ENCODE assay signal across 20 cellular contexts in the genomic region with DNA sequence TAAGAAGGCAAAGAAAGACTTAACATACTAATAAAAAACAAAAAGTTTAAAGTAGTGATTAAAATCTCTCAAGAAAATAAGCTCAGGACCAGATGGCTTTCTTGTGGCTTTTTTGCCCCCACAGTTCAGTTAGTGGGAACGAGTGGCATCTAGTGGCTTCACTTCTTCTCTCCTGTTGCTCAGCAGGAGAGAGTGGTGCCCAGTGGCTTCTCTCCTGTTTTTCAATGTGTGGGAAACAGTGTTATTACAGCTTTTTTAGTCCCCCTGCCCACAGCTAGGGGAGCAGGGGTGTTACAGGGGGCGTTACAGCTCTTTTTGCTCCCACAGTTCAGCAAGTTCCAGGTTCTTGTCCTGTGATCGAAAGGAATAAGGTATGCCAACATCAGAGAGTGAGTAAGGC.
DNase-seq lines count a peak whose midpoint lies in the region; TF ChIP-seq lines count a peak whose summit lies in the region.
"Had no signal": no experiment of that assay in that cellular context is flagged by ENCODE, and none has a peak within 500 bp of the region (broad histone marks: within the 10 kb centered on the region; RNA-seq: fewer than 3 reads in every experiment).

No MANE protein-coding gene starts in this region.

- no peak for TF ChIP-seq CTCF in DOHH2 (IDR thresholded peaks at IDR 0.05; ENCODE audit: low read depth, low read length, poor library complexity, severe bottlenecking)
- TF ChIP-seq CTCF in epithelial cell of proximal tubule (conservative IDR thresholded peaks at IDR 0.05; ENCODE audit: low read depth, low read length), result peak; percentile 13

- H3K4me3 ChIP-seq in DOHH2 (ENCODE audit: low read length), result no peak overlapping the region
- H3K4me3 ChIP-seq in epithelial cell of proximal tubule (ENCODE audit: low read depth, low read length), result no peak overlapping the region
- no peak overlapping the region for H3K4me3 ChIP-seq in effector memory CD4-positive, alpha-beta T cell (ENCODE audit: insufficient read depth, low read depth, low read length, poor library complexity, severe bottlenecking)
- H3K4me3 ChIP-seq: cardiac muscle cell, lower lobe of right lung, upper lobe of left lung had no signal

- no peaks in the 10 kb centered on the region for H3K36me3 ChIP-seq in DOHH2 (ENCODE audit: control insufficient read depth, low read length)
- no peaks in the 10 kb centered on the region for H3K36me3 ChIP-seq in KOPT-K1 (ENCODE audit: insufficient read depth, low read length)
- no peaks in the 10 kb centered on the region for H3K36me3 ChIP-seq in effector memory CD4-positive, alpha-beta T cell (ENCODE audit: control insufficient read depth, insufficient read depth, low read length)
- H3K36me3 ChIP-seq: cardiac muscle cell, lower lobe of right lung, upper lobe of left lung had no signal

- DNase-seq in SK-MEL-5 (ENCODE audit: low read depth, low spot score) (peak; percentile 6), epithelial cell of proximal tubule (ENCODE audit: low read depth) (no peak), middle frontal gyrus (ENCODE audit: extremely low spot score, low spot score) (no peak), posterior vena cava (ENCODE audit: low spot score) (no peak), superior temporal gyrus (ENCODE audit: extremely low spot score) (no peak)
- DNase-seq in effector memory CD4-positive, alpha-beta T cell, result no peak
- DNase-seq: activated CD4-positive, alpha-beta T cell treated with anti-CD3 and anti-CD28 coated beads, Interleukin-2, amount 50 U/mL, for 4 hours; AML-193; foreskin keratinocyte; hippocampal formation; lower lobe of right lung; nucleus accumbens; retina; stimulated activated CD4-positive, alpha-beta T cell treated with anti-CD3 and anti-CD28 coated beads, Interleukin-12 subunit alpha, Interleukin-12 subunit beta, amount 100 ng/mL, for 4 hours; upper lobe of left lung had no signal

- intact Hi-C loops in posterior vena cava (cut with DNase I), result no loop called here

- H4K20me1 ChIP-seq in DOHH2 (ENCODE audit: control insufficient read depth, insufficient read depth, low read depth, low read length), result no peaks in the 10 kb centered on the region

- no peaks in the 10 kb centered on the region for H3K9me2 ChIP-seq in DOHH2 (replicated peaks; ENCODE audit: control insufficient read depth, low read length)

- H3K27ac ChIP-seq in DOHH2 (ENCODE audit: low read depth, low read length) (peak overlapping the region; percentile 56; the same call in 1 of the 2 replicates), KOPT-K1 (ENCODE audit: low read depth, low read length, poor library complexity, severe bottlenecking) (peak overlapping the region; percentile 60)
- H3K27ac ChIP-seq in effector memory CD4-positive, alpha-beta T cell (ENCODE audit: insufficient read depth, low read length, poor library complexity, severe bottlenecking), result no peak overlapping the region
- H3K27ac ChIP-seq: cardiac muscle cell, epithelial cell of prostate, foreskin keratinocyte, lower lobe of right lung, RWPE1, upper lobe of left lung had no signal

- H3F3A ChIP-seq in DOHH2 (ENCODE audit: control insufficient read depth, insufficient read depth), result no peaks in the 10 kb centered on the region

- no peaks in the 10 kb centered on the region for H3K79me2 ChIP-seq in DOHH2 (ENCODE audit: control insufficient read depth, low read length)

- H3K4me2 ChIP-seq in DOHH2 (ENCODE audit: low read length), result peak overlapping the region; percentile 54; the same call in 1 of the 2 replicates

- in situ Hi-C loops in SK-MEL-5 (cut with HindIII; ENCODE audit: low pct_unique_long_range_greater_than_20kb, low sequenced_read_pairs), result no loop called here

- H3K4me1 ChIP-seq in DOHH2 (ENCODE audit: control insufficient read depth, low read length), result peaks cover 24% of the 10 kb centered on the region
- no peaks in the 10 kb centered on the region for H3K4me1 ChIP-seq in effector memory CD4-positive, alpha-beta T cell (ENCODE audit: control insufficient read depth, insufficient read depth, low read length, poor library complexity, severe bottlenecking)
- H3K4me1 ChIP-seq: foreskin keratinocyte, lower lobe of right lung, upper lobe of left lung had no signal

- H3K9me3 ChIP-seq in DOHH2 (ENCODE audit: control insufficient read depth, insufficient read depth, low read length) (no peaks in the 10 kb centered on the region), KOPT-K1 (ENCODE audit: insufficient read depth, low read length, poor library complexity, severe bottlenecking) (no peaks in the 10 kb centered on the region)
- no peaks in the 10 kb centered on the region for H3K9me3 ChIP-seq in effector memory CD4-positive, alpha-beta T cell (ENCODE audit: control insufficient read depth, low read length)
- H3K9me3 ChIP-seq: lower lobe of right lung, upper lobe of left lung had no signal

- H3K27me3 ChIP-seq in DOHH2 (ENCODE audit: control insufficient read depth, low read length), result no peaks in the 10 kb centered on the region
- no peaks in the 10 kb centered on the region for H3K27me3 ChIP-seq in effector memory CD4-positive, alpha-beta T cell (replicated peaks; ENCODE audit: control insufficient read depth, insufficient read depth, low read length, poor library complexity, severe bottlenecking)
- H3K27me3 ChIP-seq: cardiac muscle cell, foreskin keratinocyte, upper lobe of left lung had no signal
